10 cellular contexts compared by ENCODE assay signal in the genomic region with DNA sequence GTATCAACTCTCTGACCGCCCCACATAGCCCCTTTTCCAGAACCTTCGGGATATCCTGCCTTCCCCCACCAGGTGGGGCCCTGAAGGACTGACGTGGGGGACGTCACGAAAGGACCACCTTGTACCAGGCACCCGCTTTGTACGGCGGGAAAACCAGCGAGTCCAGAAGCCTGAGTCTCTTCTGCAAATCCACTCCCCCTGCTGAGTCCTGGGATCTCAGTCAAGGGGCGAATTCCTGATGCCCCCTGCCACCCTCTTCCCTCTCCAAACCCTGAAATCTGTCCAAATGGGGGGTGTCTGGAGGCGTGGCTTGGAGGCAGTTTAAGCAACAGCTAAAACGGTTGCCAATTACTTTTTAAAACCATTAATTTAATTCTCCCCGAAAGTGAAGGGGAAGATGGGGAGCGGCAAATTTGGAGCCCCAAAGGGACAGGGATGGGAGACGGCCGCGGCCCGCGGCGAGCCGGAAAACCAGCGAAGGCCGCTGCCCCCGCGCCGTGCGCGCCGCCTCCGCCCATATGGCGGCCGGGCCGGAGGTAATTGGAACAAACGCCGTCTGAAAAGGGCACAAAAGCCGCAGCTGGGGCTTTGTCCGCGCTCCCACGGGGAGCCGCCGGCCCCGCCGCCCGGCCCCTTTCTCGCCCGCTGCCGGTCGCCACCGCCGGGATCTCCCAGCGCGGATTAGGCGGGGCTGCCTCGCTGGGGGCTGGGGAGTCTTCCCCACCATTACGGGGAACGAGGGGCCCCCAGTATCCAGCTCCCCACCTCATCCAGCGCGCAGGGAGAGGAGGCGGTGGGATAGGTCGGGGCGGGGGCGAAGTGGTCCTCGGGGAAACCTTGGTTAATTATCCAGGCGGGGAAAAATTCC. TPM values are rescaled to one million over a fixed set of nuclear protein-coding genes. Genes with fewer than 3 reads are reported as not detected.
DNase-seq lines count a peak whose midpoint lies in the region; ATAC-seq and TF ChIP-seq lines count a peak whose summit lies in the region.
"Had no signal": no experiment of that assay in that cellular context is flagged by ENCODE, and none has a peak within 500 bp of the region (broad histone marks: within the 10 kb centered on the region; RNA-seq: fewer than 3 reads in every experiment).

No MANE protein-coding gene starts in this region.

- no peak overlapping the region for H3K27ac Mint-ChIP-seq in CD8-positive, alpha-beta T cell
- H3K27ac Mint-ChIP-seq in naive thymus-derived CD4-positive, alpha-beta T cell, result no peak overlapping the region

- no peak overlapping the region for H3K27ac ChIP-seq in CD8-positive, alpha-beta T cell (ENCODE audit: low read depth, low read length)
- no peak overlapping the region for H3K27ac ChIP-seq in ascending aorta
- H3K27ac ChIP-seq in naive thymus-derived CD4-positive, alpha-beta T cell (ENCODE audit: low read depth, low read length), result no peak overlapping the region
- no peak overlapping the region for H3K27ac ChIP-seq in foreskin keratinocyte

- ATAC-seq in CD8-positive, alpha-beta T cell, result no peak
- ATAC-seq in naive thymus-derived CD4-positive, alpha-beta T cell, result no peak
- ATAC-seq in HG03097 (IDR thresholded peaks at IDR 0.05; ENCODE audit: low FRiP score, unreplicated experiment) (no peak), foreskin keratinocyte (no peak)

- H3K4me3 ChIP-seq in CD8-positive, alpha-beta T cell (ENCODE audit: low read depth, low read length), result no peak overlapping the region
- peak overlapping the region; percentile 47 to 50 for H3K4me3 ChIP-seq in ascending aorta
- H3K4me3 ChIP-seq in naive thymus-derived CD4-positive, alpha-beta T cell (ENCODE audit: low read length), result no peak overlapping the region

- peaks cover 28% of the 10 kb centered on the region for H3K4me1 Mint-ChIP-seq in CD8-positive, alpha-beta T cell (ENCODE audit: low read depth)
- H3K4me1 Mint-ChIP-seq in naive thymus-derived CD4-positive, alpha-beta T cell, result peaks cover 14 to 41% (median 29%) of the 10 kb centered on the region in 7 donors

- no peaks in the 10 kb centered on the region for H3K9me3 Mint-ChIP-seq in CD8-positive, alpha-beta T cell
- H3K9me3 Mint-ChIP-seq in naive thymus-derived CD4-positive, alpha-beta T cell, result peaks cover 0 to 4% (median 0%) of the 10 kb centered on the region in 11 donors

- TF ChIP-seq CTCF in CD8-positive, alpha-beta T cell (IDR thresholded peaks at IDR 0.05), result no peak
- no peak for TF ChIP-seq CTCF in GM13976 (IDR thresholded peaks at IDR 0.05; ENCODE audit: borderline replicate concordance, control extremely low read depth, extremely low read depth, insufficient read depth, missing control alignments)
- TF ChIP-seq CTCF in ascending aorta (IDR thresholded peaks at IDR 0.05), result no peak
- TF ChIP-seq CTCF in foreskin keratinocyte (conservative IDR thresholded peaks at IDR 0.05), result no peak

- intact Hi-C loops in CD8-positive, alpha-beta T cell (cut with DNase I, micrococcal nuclease), result loop anchor here in 1 of 2 experiments (5.0 kb wide), 1 partner anchor 1042 kb away; no protein-coding TSS in a partner anchor
- intact Hi-C loops in ascending aorta (cut with DNase I), result no loop called here
- intact Hi-C loops in naive thymus-derived CD4-positive, alpha-beta T cell (cut with micrococcal nuclease), result loop anchor here in 1 of 2 donors (2.0 to 5.0 kb wide), 2 partner anchors 16 to 937 kb away; no protein-coding TSS in a partner anchor

- H3K27me3 Mint-ChIP-seq in CD8-positive, alpha-beta T cell (ENCODE audit: low read depth), result peaks cover 61% of the 10 kb centered on the region
- H3K27me3 Mint-ChIP-seq in naive thymus-derived CD4-positive, alpha-beta T cell, result peaks cover 48 to 83% (median 71%) of the 10 kb centered on the region in 5 donors

- CTCF ChIA-PET in CD8-positive, alpha-beta T cell (lab: Charles Lee), result no interaction called here
- CTCF ChIA-PET in naive thymus-derived CD4-positive, alpha-beta T cell (lab: Charles Lee), result no interaction called here

- peak overlapping the region; percentile 71 for H3K4me3 Mint-ChIP-seq in CD8-positive, alpha-beta T cell
- H3K4me3 Mint-ChIP-seq in naive thymus-derived CD4-positive, alpha-beta T cell, result peak overlapping the region in 9 of 10 donors; percentile 23 to 93 (median 81)

- H3K9me3 ChIP-seq in CD8-positive, alpha-beta T cell (ENCODE audit: low read length), result no peaks in the 10 kb centered on the region
- no peaks in the 10 kb centered on the region for H3K9me3 ChIP-seq in ascending aorta
- H3K9me3 ChIP-seq in naive thymus-derived CD4-positive, alpha-beta T cell (ENCODE audit: control insufficient read depth in 2 of 3, low read length in 3 of 3), result no peaks in the 10 kb centered on the region

- peaks cover 37% of the 10 kb centered on the region for H3K27me3 ChIP-seq in CD8-positive, alpha-beta T cell (ENCODE audit: insufficient read depth, low read length)
- H3K27me3 ChIP-seq in ascending aorta (peaks cover 45% of the 10 kb centered on the region), foreskin keratinocyte (peaks cover 93% of the 10 kb centered on the region)
- H3K27me3 ChIP-seq in naive thymus-derived CD4-positive, alpha-beta T cell (ENCODE audit: control insufficient read depth in 2 of 2, insufficient read depth in 2 of 2, low read length in 2 of 2), result peaks cover 5% of the 10 kb centered on the region in 2 donors

- no peaks in the 10 kb centered on the region for H3K36me3 ChIP-seq in CD8-positive, alpha-beta T cell (ENCODE audit: insufficient read depth, low read length)
- H3K36me3 ChIP-seq in ascending aorta, result no peaks in the 10 kb centered on the region
- H3K36me3 ChIP-seq in naive thymus-derived CD4-positive, alpha-beta T cell (ENCODE audit: control insufficient read depth in 2 of 3, insufficient read depth in 3 of 3, low read length in 3 of 3), result no peaks in the 10 kb centered on the region

- H3K36me3 Mint-ChIP-seq in CD8-positive, alpha-beta T cell, result no peaks in the 10 kb centered on the region
- H3K36me3 Mint-ChIP-seq in naive thymus-derived CD4-positive, alpha-beta T cell, result peaks cover 0 to 5% (median 5%) of the 10 kb centered on the region in 5 donors

- no peak for DNase-seq in CD8-positive, alpha-beta T cell
- DNase-seq in GM13976 (ENCODE audit: low spot score), result peak; percentile 34
- no peak for DNase-seq in ascending aorta (ENCODE audit: low spot score in 2 of 2)
- no peak for DNase-seq in naive thymus-derived CD4-positive, alpha-beta T cell
- DNase-seq in AG08395 (ENCODE audit: low spot score), result no peak
- DNase-seq in T-helper 2 cell, result no peak
- DNase-seq in foreskin keratinocyte, result no peak
- DNase-seq: MM.1S, T1000 had no signal

- H3K4me1 ChIP-seq in CD8-positive, alpha-beta T cell (ENCODE audit: insufficient read depth, low read length), result peaks cover 22% of the 10 kb centered on the region
- H3K4me1 ChIP-seq in ascending aorta (peaks cover 15 to 27% of the 10 kb centered on the region in 2 donors), foreskin keratinocyte (no peaks in the 10 kb centered on the region)
- peaks cover 6 to 17% of the 10 kb centered on the region in 2 donors for H3K4me1 ChIP-seq in naive thymus-derived CD4-positive, alpha-beta T cell (ENCODE audit: control insufficient read depth in 2 of 2, insufficient read depth in 2 of 2, low read length in 2 of 2)

- POLR2A ChIA-PET in CD8-positive, alpha-beta T cell (lab: Charles Lee), result no interaction called here
- POLR2A ChIA-PET in naive thymus-derived CD4-positive, alpha-beta T cell (lab: Charles Lee), result no interaction called here

- in situ Hi-C loops in GM13976 (cut with MboI; ENCODE audit: low sequenced_read_pairs, unreplicated experiment), result loop anchor here (25.0 kb wide), 2 partner anchors 447 to 947 kb away; a partner anchor contains a TSS

RNA-seq across cellular contexts. Expression of a gene that starts 6.6 kb away (rescaled TPM):
- total RNA-seq in CD8-positive, alpha-beta T cell, result not detected
- total RNA-seq in ascending aorta, result not detected
- total RNA-seq in naive thymus-derived CD4-positive, alpha-beta T cell, result not detected
- polyA plus RNA-seq in naive thymus-derived CD4-positive, alpha-beta T cell, result not detected
- total RNA-seq in foreskin keratinocyte, result 0.11 and 0.24 TPM in 2 replicates
- polyA plus RNA-seq in foreskin keratinocyte, result 0.10 and 0.31 TPM in 2 replicates

RNA-seq across cellular contexts. Expression of a gene that starts 42.9 kb away (rescaled TPM):
- total RNA-seq in CD8-positive, alpha-beta T cell, result not detected
- total RNA-seq in ascending aorta, result 11.0 TPM
- total RNA-seq in naive thymus-derived CD4-positive, alpha-beta T cell, result 1 to 10 TPM in 3 of 5 experiments, under 1 TPM in 1, not detected in 1; 0.46 to 2.5 (median 1.7) TPM
- not detected for polyA plus RNA-seq in naive thymus-derived CD4-positive, alpha-beta T cell
- total RNA-seq in foreskin keratinocyte, result 1.2 and 3.4 TPM in 2 replicates
- 1.9 and 6.2 TPM in 2 replicates for polyA plus RNA-seq in foreskin keratinocyte

Comparison
In these comparisons a context has a peak if more than half of its experiments do, and no peak if none do; other contexts are left out.
1. H3K4me3 ChIP-seq: peak in ascending aorta (2 of 2); none in CD8-positive, alpha-beta T cell (single experiment) and naive thymus-derived CD4-positive, alpha-beta T cell (single experiment).